Comparison of ENCODE assay signal across 1 cellular context in genomic region chrX:153379971-153380581, GRCh38.
TF ChIP-seq lines count a peak whose summit lies in the region.

No MANE protein-coding gene starts in this region.

TF ChIP-seq in K562, 482 proteins besides CTCF, POLR2A, EP300 and RAD21 (continued from another document and continues in another):
- TF ChIP-seq FOSL1 (tag; conservative IDR thresholded peaks at IDR 0.05), result peak; percentile 43; the same call in 1 of the 2 replicates
- TF ChIP-seq POLR2H (tag; IDR thresholded peaks at IDR 0.05; ENCODE audit: low read depth), result no peak
- no peak for TF ChIP-seq TBL1XR1 (IDR thresholded peaks at IDR 0.05; ENCODE audit: low read length in 2 of 2)
- TF ChIP-seq MYC (IDR thresholded peaks at IDR 0.05; ENCODE audit: low read depth, low read length), result peak; percentile 41; the same call in 1 of the 2 replicates
- 0 out of 2 replicates have a peak, but pooled peaks have one; percentile 47 for TF ChIP-seq MYC (CRISPR knock-in tag; IDR thresholded peaks at IDR 0.05; ENCODE audit: borderline replicate concordance, low read depth)
- no peak for TF ChIP-seq ZBTB12 (CRISPR knock-in tag; IDR thresholded peaks at IDR 0.05)
- peak; percentile 9; the same call in 1 of the 2 replicates for TF ChIP-seq NFIX (CRISPR knock-in tag; IDR thresholded peaks at IDR 0.05; ENCODE audit: low read depth)
- TF ChIP-seq ZNF274 (IDR thresholded peaks at IDR 0.05; ENCODE audit: borderline replicate concordance, low read depth, low read length), result no peak
- TF ChIP-seq SREBF2 (CRISPR knock-in tag; IDR thresholded peaks at IDR 0.05), result no peak
- TF ChIP-seq DACH1 (IDR thresholded peaks at IDR 0.05; ENCODE audit: partially characterized antibody), result no peak
- no peak for TF ChIP-seq NCOA2 (IDR thresholded peaks at IDR 0.05; ENCODE audit: partially characterized antibody in 2 of 2)
- TF ChIP-seq ARID1B (IDR thresholded peaks at IDR 0.05), result peak; percentile 63
- peak; percentile 78; the same call in 1 of the 2 replicates for TF ChIP-seq BACH1 (tag; IDR thresholded peaks at IDR 0.05)
- peak; percentile 54 for TF ChIP-seq CBFA2T3 (IDR thresholded peaks at IDR 0.05)
- TF ChIP-seq TSC22D4 (tag; IDR thresholded peaks at IDR 0.05), result no peak
- TF ChIP-seq NR2C1 (IDR thresholded peaks at IDR 0.05), result no peak
- TF ChIP-seq NR2C1 (tag; IDR thresholded peaks at IDR 0.05), result peak; percentile 45; the same call in 1 of the 2 replicates
- 0 out of 2 replicates have a peak, but pooled peaks have one; percentile 16 for TF ChIP-seq TFE3 (CRISPR knock-in tag; IDR thresholded peaks at IDR 0.05)
- 0 out of 2 replicates have a peak, but pooled peaks have one; percentile 4 for TF ChIP-seq PYGO2 (tag; IDR thresholded peaks at IDR 0.05)
- TF ChIP-seq CBFA2T2 (conservative IDR thresholded peaks at IDR 0.05), result 0 out of 2 replicates have a peak, but pooled peaks have one; percentile 13
- TF ChIP-seq CREM (IDR thresholded peaks at IDR 0.05; ENCODE audit: low read depth), result peak; percentile 57; the same call in 1 of the 2 replicates
- TF ChIP-seq ZNF174 (CRISPR knock-in tag; IDR thresholded peaks at IDR 0.05), result no peak
- TF ChIP-seq RNF2 (IDR thresholded peaks at IDR 0.05), result no peak
- TF ChIP-seq ZBTB40 (IDR thresholded peaks at IDR 0.05), result no peak
- no peak for TF ChIP-seq ZBTB40 (CRISPR knock-in tag; IDR thresholded peaks at IDR 0.05)
- TF ChIP-seq CEBPB (tag; IDR thresholded peaks at IDR 0.05), result peak; percentile 86
- no peak for TF ChIP-seq ATF2 (CRISPR knock-in tag; IDR thresholded peaks at IDR 0.05)
- TF ChIP-seq GABPA (tag; conservative IDR thresholded peaks at IDR 0.05; ENCODE audit: low read depth), result no peak
- 0 out of 2 replicates have a peak, but pooled peaks have one; percentile 43 for TF ChIP-seq HOMEZ (CRISPR knock-in tag; IDR thresholded peaks at IDR 0.05)
- TF ChIP-seq RREB1 (CRISPR knock-in tag; IDR thresholded peaks at IDR 0.05), result 0 out of 2 replicates have a peak, but pooled peaks have one; percentile 58
- no peak for TF ChIP-seq ATF1 (CRISPR knock-in tag; IDR thresholded peaks at IDR 0.05)
- TF ChIP-seq ATF1 (tag; IDR thresholded peaks at IDR 0.05), result peak; percentile 85
- TF ChIP-seq CREB1 (IDR thresholded peaks at IDR 0.05), result no peak
- TF ChIP-seq CREB1 (CRISPR knock-in tag; IDR thresholded peaks at IDR 0.05), result peak; percentile 38; the same call in 1 of the 2 replicates
- peak in 1 of 2 experiments; percentile 35; a peak in 1 of 4 replicates for TF ChIP-seq TEAD1 (CRISPR knock-in tag; IDR thresholded peaks at IDR 0.05)
- no peak for TF ChIP-seq CEBPG (CRISPR knock-in tag; IDR thresholded peaks at IDR 0.05)
- TF ChIP-seq CEBPG (tag; conservative IDR thresholded peaks at IDR 0.05 in 1 of 2, IDR thresholded peaks at IDR 0.05 in 1 of 2), result peak; percentile 73 to 75
- TF ChIP-seq JUND (IDR thresholded peaks at IDR 0.05; ENCODE audit: borderline replicate concordance, low read depth, low read length), result 0 out of 2 replicates have a peak, but pooled peaks have one; percentile 55
- TF ChIP-seq JUND (tag; IDR thresholded peaks at IDR 0.05; ENCODE audit: borderline replicate concordance, low read depth, low read length), result peak; percentile 54; the same call in 1 of the 3 replicates
- no peak for TF ChIP-seq ID3 (CRISPR knock-in tag; IDR thresholded peaks at IDR 0.05)
- no peak for TF ChIP-seq ID3 (tag; IDR thresholded peaks at IDR 0.05)
- peak; percentile 14; the same call in 1 of the 2 replicates for TF ChIP-seq CTBP1 (IDR thresholded peaks at IDR 0.05; ENCODE audit: borderline replicate concordance)
- no peak for TF ChIP-seq SOX6 (IDR thresholded peaks at IDR 0.05)
- peak in 1 of 2 experiments; percentile 52; a peak in 1 of 4 replicates for TF ChIP-seq RCOR1 (IDR thresholded peaks at IDR 0.05; ENCODE audit: borderline replicate concordance in 1 of 2, low read depth in 2 of 2, low read length in 2 of 2)
